8 cellular contexts compared by ENCODE assay signal in the genomic region with DNA sequence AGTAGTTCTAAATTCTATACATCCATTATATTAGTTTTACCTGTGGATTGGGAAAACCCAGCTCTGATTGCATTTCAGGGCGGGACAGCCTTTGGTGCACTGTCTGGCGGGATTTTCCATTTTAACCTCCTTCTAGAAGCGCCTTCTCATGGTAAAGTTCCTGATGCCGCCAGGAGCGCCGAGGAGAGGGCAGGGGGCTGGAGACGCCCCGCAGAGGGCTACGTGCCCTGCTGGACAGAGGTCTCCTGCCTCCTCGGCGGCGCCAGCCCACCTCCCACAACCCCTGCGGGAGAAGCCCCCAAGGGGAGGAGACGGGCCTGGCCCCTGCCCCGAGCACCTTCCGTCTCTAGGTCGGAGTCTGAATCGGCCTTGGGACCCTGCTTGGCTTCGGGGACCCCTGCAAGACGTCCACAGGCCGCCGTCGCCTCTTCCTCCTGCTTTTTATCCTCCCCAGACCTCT. TPM values are rescaled to one million over a fixed set of nuclear protein-coding genes. Genes with fewer than 3 reads are reported as not detected.
DNase-seq lines count a peak whose midpoint lies in the region; ATAC-seq and TF ChIP-seq lines count a peak whose summit lies in the region.

No MANE protein-coding gene starts in this region.

- DNase-seq in BJ (ENCODE audit: low read depth) (no peak), occipital lobe (lab: John Stamatoyannopoulos, UW) (no peak), middle frontal gyrus (ENCODE audit: extremely low spot score, low spot score) (no peak)
- DNase-seq in activated CD4-positive, alpha-beta T cell treated with anti-CD3 and anti-CD28 coated beads for 1 hour = no peak

- ATAC-seq in HG02759 (IDR thresholded peaks at IDR 0.05; ENCODE audit: unreplicated experiment) (peak; percentile 19), HG03457 (IDR thresholded peaks at IDR 0.05; ENCODE audit: unreplicated experiment) (no peak)

- CTCF ChIA-PET in BJ (lab: Yijun Ruan, JAX) = interaction anchor here (1.4 kb wide), 1 partner anchor 128 kb away, joined by 4 read pairs; no protein-coding TSS in a partner anchor

- H3K27me3 ChIP-seq in BJ (ENCODE audit: control insufficient read depth, insufficient read depth, low read length) (no peaks in the 10 kb centered on the region; the same call in 1 of the 2 replicates), muscle layer of colon (ENCODE audit: control insufficient read depth in 1 of 2, insufficient read depth in 2 of 2, low read length in 2 of 2) (no peaks in the 10 kb centered on the region)

- peak overlapping the region; percentile 95 to 100 (median 98) for H3K27ac Mint-ChIP-seq in brain

- peaks cover 10% of the 10 kb centered on the region for H3K27me3 Mint-ChIP-seq in brain

- H3K9me3 ChIP-seq in muscle layer of colon (ENCODE audit: low read length) = no peaks in the 10 kb centered on the region

- H3K36me3 Mint-ChIP-seq in brain = peaks cover under 1% of the 10 kb centered on the region

- POLR2A ChIA-PET in BJ (lab: Charles Lee) = no interaction called here

- H3K4me3 ChIP-seq in BJ (ENCODE audit: low read depth, low read length) = peak overlapping the region; percentile 60
- peak overlapping the region; percentile 54 to 63 for H3K4me3 ChIP-seq in muscle layer of colon (ENCODE audit: low read depth in 1 of 2, low read length in 2 of 2)

- peaks cover 14% of the 10 kb centered on the region for H3K4me1 ChIP-seq in muscle layer of colon (ENCODE audit: insufficient read depth, low read length)

- peak overlapping the region; percentile 34 for H3K9ac ChIP-seq in muscle layer of colon (ENCODE audit: low read length)

- H3K36me3 ChIP-seq in BJ (ENCODE audit: control insufficient read depth, insufficient read depth, low read length) (no peaks in the 10 kb centered on the region), muscle layer of colon (ENCODE audit: insufficient read depth, low read length) (no peaks in the 10 kb centered on the region)

- H3K4me3 Mint-ChIP-seq in brain = peak overlapping the region; percentile 91 to 98 (median 94)

- TF ChIP-seq CTCF in BJ (IDR thresholded peaks at IDR 0.05; ENCODE audit: insufficient read depth, low read depth, low read length) = no peak
- no peak for TF ChIP-seq CTCF in brain (conservative IDR thresholded peaks at IDR 0.05)

- H3K4me1 Mint-ChIP-seq in brain = peaks cover 65% of the 10 kb centered on the region

- H3K9me3 Mint-ChIP-seq in brain = no peaks in the 10 kb centered on the region

- peak overlapping the region; percentile 68 for H3K27ac ChIP-seq in muscle layer of colon (ENCODE audit: low read depth, low read length)

RNA-seq across cellular contexts. Expression of gene P2RX6, which starts 1.2 kb away (rescaled TPM):
- polyA plus RNA-seq in BJ (2011; rRNA removed) (1.2 and 2.0 TPM in 2 replicates), brain (ENCODE audit: insufficient read depth, low read depth, low replicate concordance) (3.5 TPM)
- polyA minus RNA-seq in BJ (2011; rRNA and poly(A)+ RNA removed) = 0.46 and 0.85 TPM in 2 replicates
- not detected for total RNA-seq in occipital lobe

RNA-seq across cellular contexts. Expression of gene THAP7, which starts 11.9 kb away (rescaled TPM):
- polyA plus RNA-seq in BJ (2011; rRNA removed) = 17.9 and 24.4 TPM in 2 replicates
- polyA minus RNA-seq in BJ (2011; rRNA and poly(A)+ RNA removed) = 7.8 and 9.4 TPM in 2 replicates
- 57.9 TPM for polyA plus RNA-seq in brain (ENCODE audit: insufficient read depth, low read depth, low replicate concordance)
- total RNA-seq in occipital lobe = 21.8 TPM

RNA-seq across cellular contexts. Expression of gene SLC7A4, which starts 18.6 kb away (rescaled TPM):
- polyA plus RNA-seq in BJ (2011; rRNA removed) = 0.27 and 0.29 TPM in 2 replicates
- polyA minus RNA-seq in BJ (2011; rRNA and poly(A)+ RNA removed) = 0.10 and 0.33 TPM in 2 replicates
- polyA plus RNA-seq in brain (ENCODE audit: insufficient read depth, low read depth, low replicate concordance) = 7.3 TPM
- 1.4 TPM for total RNA-seq in occipital lobe

RNA-seq across cellular contexts. Expression of gene LZTR1, which starts 31.7 kb away (rescaled TPM):
- 30.1 and 45.9 TPM in 2 replicates for polyA plus RNA-seq in BJ (2011; rRNA removed)
- 34.9 and 42.9 TPM in 2 replicates for polyA minus RNA-seq in BJ (2011; rRNA and poly(A)+ RNA removed)
- polyA plus RNA-seq in brain (ENCODE audit: insufficient read depth, low read depth, low replicate concordance) = 25.4 TPM
- 49.3 TPM for total RNA-seq in occipital lobe

RNA-seq across cellular contexts. Expression of gene LRRC74B, which starts 32.0 kb away (rescaled TPM):
- not detected in 2 replicates for polyA plus RNA-seq in BJ (2011; rRNA removed)
- not detected in 2 replicates for polyA minus RNA-seq in BJ (2011; rRNA and poly(A)+ RNA removed)
- not detected for polyA plus RNA-seq in brain (ENCODE audit: insufficient read depth, low read depth, low replicate concordance)
- total RNA-seq in occipital lobe = not detected
